Comparison of ENCODE assay signal across 8 cellular contexts in the genomic region with DNA sequence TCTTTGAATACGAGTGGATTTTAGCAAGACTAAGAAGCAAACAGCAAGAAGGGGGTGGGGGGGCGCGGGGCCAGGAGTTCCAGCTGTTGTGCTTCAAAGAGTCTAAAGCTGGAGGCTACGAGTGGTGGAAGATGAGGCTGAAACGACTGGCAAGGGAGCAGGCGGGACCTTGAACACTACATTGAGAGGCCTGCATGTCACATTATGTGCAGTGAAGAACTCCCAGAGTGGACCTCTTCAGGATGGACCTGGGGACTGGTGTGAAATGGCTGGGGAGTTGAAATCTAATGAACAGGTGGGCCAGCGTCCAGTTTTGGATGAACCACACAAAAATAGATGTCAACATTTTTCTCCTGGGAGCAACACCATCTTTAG. TPM values are rescaled to one million over a fixed set of nuclear protein-coding genes. Genes with fewer than 3 reads are reported as not detected.
DNase-seq lines count a peak whose midpoint lies in the region; ATAC-seq and TF ChIP-seq lines count a peak whose summit lies in the region.

No MANE protein-coding gene starts in this region.

- POLR2A ChIA-PET in CD4-positive, alpha-beta memory T cell (lab: Charles Lee; ENCODE audit: partially characterized antibody) = interaction anchor here (0.8 to 10.4 kb wide), 6 partner anchors 8 to 199 kb away, joined by 3 to 188 read pairs (median 6); a partner anchor contains a TSS

- no peaks in the 10 kb centered on the region for H3K9me3 ChIP-seq in CD4-positive, alpha-beta memory T cell (ENCODE audit: control insufficient read depth in 1 of 2, low read length in 2 of 2)
- no peaks in the 10 kb centered on the region; the same call in 1 of the 2 replicates for H3K9me3 ChIP-seq in NT2/D1 (ENCODE audit: insufficient read depth, low read length)

- no peak for DNase-seq in CD4-positive, alpha-beta memory T cell
- DNase-seq in NT2/D1 (ENCODE audit: low read depth, low spot score) = no peak
- no peak for DNase-seq in endothelial cell (ENCODE audit: low spot score)
- DNase-seq in effector CD8-positive, alpha-beta T cell (lab: John Stamatoyannopoulos, UW) = no peak
- DNase-seq in epidermal melanocyte (ENCODE audit: insufficient read length, low spot score) = no peak
- no peak for DNase-seq in NOMO-1 (lab: John Stamatoyannopoulos, UW; ENCODE audit: unreplicated experiment in 2 of 2)

- peaks cover 38 to 61% (median 48%) of the 10 kb centered on the region in 4 donors for H3K4me1 Mint-ChIP-seq in CD4-positive, alpha-beta memory T cell
- peaks cover 35% of the 10 kb centered on the region for H3K4me1 Mint-ChIP-seq in endothelial cell (ENCODE audit: unreplicated experiment)

- ATAC-seq in HG03520 (IDR thresholded peaks at IDR 0.05; ENCODE audit: unreplicated experiment) = no peak

- peaks cover 19% of the 10 kb centered on the region for H3K36me3 ChIP-seq in CD4-positive, alpha-beta memory T cell (ENCODE audit: insufficient read depth, low read length)
- peaks cover 47% of the 10 kb centered on the region for H3K36me3 ChIP-seq in NT2/D1 (ENCODE audit: insufficient read depth, insufficient read length, low read length)
- peaks cover 6% of the 10 kb centered on the region for H3K36me3 ChIP-seq in rectal smooth muscle tissue (ENCODE audit: control insufficient read depth, insufficient read depth, low read length)

- H3K4me3 ChIP-seq in CD4-positive, alpha-beta memory T cell (ENCODE audit: low read length in 2 of 2) = peak overlapping the region; percentile 43 to 64
- peak overlapping the region; percentile 61 for H3K4me3 ChIP-seq in NT2/D1 (ENCODE audit: insufficient read length, low read depth)
- H3K4me3 ChIP-seq in rectal smooth muscle tissue (ENCODE audit: low read length) = peak overlapping the region; percentile 67

- H3K36me3 Mint-ChIP-seq in CD4-positive, alpha-beta memory T cell = peaks cover 21 to 30% of the 10 kb centered on the region in 2 donors
- H3K36me3 Mint-ChIP-seq in endothelial cell (ENCODE audit: low read depth, unreplicated experiment) = peaks cover 25% of the 10 kb centered on the region

- intact Hi-C loops in CD4-positive, alpha-beta memory T cell (cut with micrococcal nuclease) = loop anchor here (1.0 to 10.0 kb wide), 3 partner anchors 29 to 82 kb away; a partner anchor contains a TSS

- CTCF ChIA-PET in CD4-positive, alpha-beta memory T cell (lab: Charles Lee; ENCODE audit: partially characterized antibody) = interaction anchor here (1.5 to 2.2 kb wide), 3 partner anchors 10 to 35 kb away, joined by 3 to 15 read pairs (median 4); a partner anchor contains a TSS

- H3K4me1 ChIP-seq in CD4-positive, alpha-beta memory T cell (ENCODE audit: insufficient read depth, low read length) = peaks cover 39% of the 10 kb centered on the region
- H3K4me1 ChIP-seq in NT2/D1 (ENCODE audit: insufficient read depth, insufficient read length) (peaks cover 11% of the 10 kb centered on the region), rectal smooth muscle tissue (ENCODE audit: control insufficient read depth, insufficient read depth, low read length) (peaks cover 21% of the 10 kb centered on the region)

- no peak for TF ChIP-seq CTCF in endothelial cell (IDR thresholded peaks at IDR 0.05; ENCODE audit: unreplicated experiment)

- H3K9ac ChIP-seq in NT2/D1 (ENCODE audit: insufficient read length, low read depth) (peak overlapping the region; percentile 76), rectal smooth muscle tissue (ENCODE audit: low read length) (no peak overlapping the region)

- no peaks in the 10 kb centered on the region for H3K27me3 Mint-ChIP-seq in CD4-positive, alpha-beta memory T cell
- peaks cover 3% of the 10 kb centered on the region for H3K27me3 Mint-ChIP-seq in endothelial cell (ENCODE audit: unreplicated experiment)

- H3K27ac ChIP-seq in CD4-positive, alpha-beta memory T cell (ENCODE audit: low read depth, low read length) = peak overlapping the region; percentile 69
- H3K27ac ChIP-seq in rectal smooth muscle tissue (ENCODE audit: low read depth, low read length) = peak overlapping the region; percentile 85

- H3K27ac Mint-ChIP-seq in CD4-positive, alpha-beta memory T cell = peak overlapping the region; percentile 89 to 97 (median 94)
- H3K27ac Mint-ChIP-seq in endothelial cell (ENCODE audit: unreplicated experiment) = no peak overlapping the region

- H3K27me3 ChIP-seq in CD4-positive, alpha-beta memory T cell (ENCODE audit: insufficient read depth, low read length) = no peaks in the 10 kb centered on the region
- H3K27me3 ChIP-seq in NT2/D1 (ENCODE audit: insufficient read depth, insufficient read length) (peaks cover 19% of the 10 kb centered on the region), rectal smooth muscle tissue (ENCODE audit: control insufficient read depth, insufficient read depth, low read length) (no peaks in the 10 kb centered on the region)

- H3K9me3 Mint-ChIP-seq in CD4-positive, alpha-beta memory T cell = peaks cover 0 to 2% (median 0%) of the 10 kb centered on the region in 8 donors
- no peaks in the 10 kb centered on the region for H3K9me3 Mint-ChIP-seq in endothelial cell (ENCODE audit: unreplicated experiment)

- H3K4me3 Mint-ChIP-seq in CD4-positive, alpha-beta memory T cell = peak overlapping the region; percentile 89 to 94 (median 92)
- peak overlapping the region; percentile 89 for H3K4me3 Mint-ChIP-seq in endothelial cell (ENCODE audit: unreplicated experiment)

RNA-seq across cellular contexts. Expression of a gene that starts 1.1 kb away (rescaled TPM):
- 10 to 100 TPM; 26.3 to 27.5 TPM for total RNA-seq in CD4-positive, alpha-beta memory T cell
- 10 to 100 TPM; 34.1 to 34.4 TPM for polyA plus RNA-seq in CD4-positive, alpha-beta memory T cell
- 59.4 TPM for total RNA-seq in endothelial cell (ENCODE audit: unreplicated experiment)

RNA-seq across cellular contexts. Expression of a gene that starts 29.7 kb away (rescaled TPM):
- 10 to 100 TPM; 64.8 to 75.6 TPM for total RNA-seq in CD4-positive, alpha-beta memory T cell
- 1 to 10 TPM; 3.2 to 8.4 TPM for polyA plus RNA-seq in CD4-positive, alpha-beta memory T cell
- not detected for total RNA-seq in endothelial cell (ENCODE audit: unreplicated experiment)

RNA-seq across cellular contexts. Expression of a gene that starts 50.4 kb away (rescaled TPM):
- 100 to 1,000 TPM; 151 to 159 TPM for total RNA-seq in CD4-positive, alpha-beta memory T cell
- 10 to 100 TPM; 22.4 to 42.7 TPM for polyA plus RNA-seq in CD4-positive, alpha-beta memory T cell
- 78.5 TPM for total RNA-seq in endothelial cell (ENCODE audit: unreplicated experiment)

Comparison
In these comparisons a context has a peak if more than half of its experiments do, and no peak if none do; other contexts are left out.
1. RNA of a gene that starts 29.7 kb away (total RNA-seq): 64.8 to 75.6 TPM in CD4-positive, alpha-beta memory T cell; not detected in endothelial cell (single experiment); every median in the first group is over 10 times any median in the second.
2. Peak in every context shown above with its lines, with median percentiles within 50 percentile points of each other: H3K4me3 ChIP-seq.